17 cellular contexts compared by ENCODE assay signal in the genomic region with DNA sequence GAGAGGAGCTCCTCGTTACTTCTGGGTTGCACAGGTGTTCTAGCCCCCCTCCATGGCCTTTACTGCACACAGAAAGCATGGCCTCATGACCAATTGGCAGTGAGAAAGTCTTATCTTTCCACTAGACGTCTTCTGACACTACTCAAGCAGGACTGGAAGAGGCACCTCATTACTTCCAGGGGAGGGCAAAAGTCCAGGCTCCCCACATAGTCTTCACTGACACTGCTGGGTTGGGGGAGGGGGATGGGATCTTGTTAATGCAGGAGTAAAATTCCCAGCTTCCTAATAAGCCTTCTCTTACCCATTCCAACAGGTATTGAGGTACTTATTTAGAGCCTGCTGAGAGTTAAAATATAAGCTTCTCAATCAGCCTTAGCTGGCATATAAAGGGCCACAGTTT. TPM values are rescaled to one million over a fixed set of nuclear protein-coding genes. Genes with fewer than 3 reads are reported as not detected.
A peak's percentile ranks its signal among the peaks of the same experiment; 100 is the strongest.
DNase-seq lines count a peak whose midpoint lies in the region; ATAC-seq, FAIRE-seq and TF ChIP-seq lines count a peak whose summit lies in the region.
"Had no signal": no experiment of that assay in that cellular context is flagged by ENCODE, and none has a peak within 500 bp of the region (broad histone marks: within the 10 kb centered on the region; RNA-seq: fewer than 3 reads in every experiment).

No MANE protein-coding gene starts in this region.

- H4K20me1 ChIP-seq in GM23338 (replicated peaks; ENCODE audit: insufficient read depth) (no peaks in the 10 kb centered on the region), hepatocyte (ENCODE audit: insufficient read depth, poor library complexity, severe bottlenecking) (no peaks in the 10 kb centered on the region)
- H4K20me1 ChIP-seq: BLaER1 treated with 17β-estradiol and CSF1 and Interleukin-3, amounts not matched to agents 10 nM and 100 nM had no signal

- no peak overlapping the region for H3K4me2 ChIP-seq in GM23338
- no peak overlapping the region for H3K4me2 ChIP-seq in hepatocyte
- H3K4me2 ChIP-seq: BLaER1 treated with 17β-estradiol and CSF1 and Interleukin-3, amounts not matched to agents 10 nM and 100 nM had no signal

- H2AFZ ChIP-seq in GM23338 (no peak overlapping the region), hepatocyte (no peak overlapping the region)

- no peaks in the 10 kb centered on the region for H3K4me1 ChIP-seq in CD4-positive, CD25-positive, alpha-beta regulatory T cell (ENCODE audit: control insufficient read depth, insufficient read depth, low read length, poor library complexity, severe bottlenecking)
- no peaks in the 10 kb centered on the region for H3K4me1 ChIP-seq in GM23338 (ENCODE audit: insufficient read depth)
- H3K4me1 ChIP-seq in hepatocyte (ENCODE audit: insufficient read depth): peaks cover 5% of the 10 kb centered on the region
- H3K4me1 ChIP-seq in small intestine (ENCODE audit: control insufficient read depth in 2 of 2, insufficient read depth in 1 of 2, low read depth in 1 of 2, low read length in 1 of 2): no peaks in the 10 kb centered on the region
- H3K4me1 ChIP-seq: BLaER1 treated with 17β-estradiol and CSF1 and Interleukin-3, amounts not matched to agents 10 nM and 100 nM had no signal

- no peak for ATAC-seq in CD4-positive, CD25-positive, alpha-beta regulatory T cell (ENCODE audit: low read depth in 2 of 2)
- ATAC-seq in GM23338 (no peak), HG02870 (IDR thresholded peaks at IDR 0.05; ENCODE audit: unreplicated experiment) (no peak), GM19023 (IDR thresholded peaks at IDR 0.05; ENCODE audit: unreplicated experiment) (no peak)

- H3K79me2 ChIP-seq in GM23338 (replicated peaks; ENCODE audit: insufficient read depth) (no peaks in the 10 kb centered on the region), hepatocyte (no peaks in the 10 kb centered on the region)

- peaks cover 0 to 1% (median 0%) of the 10 kb centered on the region in 7 donors for H3K9me3 Mint-ChIP-seq in CD4-positive, CD25-positive, alpha-beta regulatory T cell
- H3K9me3 Mint-ChIP-seq in GM23338: no peaks in the 10 kb centered on the region; the same call in 2 of the 3 replicates
- H3K9me3 Mint-ChIP-seq: CD4-positive, alpha-beta T cell had no signal

- FAIRE-seq in small intestine (lab: Jason Lieb, UNC): no peak
- FAIRE-seq: D721Med had no signal

- H3K27me3 Mint-ChIP-seq in CD4-positive, CD25-positive, alpha-beta regulatory T cell: no peaks in the 10 kb centered on the region
- peaks cover 3% of the 10 kb centered on the region for H3K27me3 Mint-ChIP-seq in GM23338 (ENCODE audit: insufficient read depth, low read depth, poor library complexity)
- H3K27me3 Mint-ChIP-seq: CD4-positive, alpha-beta T cell had no signal

- no peak overlapping the region for H3K27ac ChIP-seq in CD4-positive, CD25-positive, alpha-beta regulatory T cell (ENCODE audit: insufficient read depth, low read length, poor library complexity, severe bottlenecking)
- H3K27ac ChIP-seq in GM23338 (ENCODE audit: low read depth) (no peak overlapping the region), hepatocyte (peak overlapping the region; percentile 86), small intestine (ENCODE audit: low read depth in 1 of 2, low read length in 1 of 2) (no peak overlapping the region)
- H3K27ac ChIP-seq: BLaER1 treated with 17β-estradiol and CSF1 and Interleukin-3, amounts not matched to agents 10 nM and 100 nM had no signal

- peaks cover 56% of the 10 kb centered on the region for H3K36me3 ChIP-seq in CD4-positive, CD25-positive, alpha-beta regulatory T cell (ENCODE audit: control insufficient read depth, insufficient read depth, low read length)
- H3K36me3 ChIP-seq in GM23338 (ENCODE audit: insufficient read depth) (no peaks in the 10 kb centered on the region; the same call in 1 of the 2 replicates), hepatocyte (replicated peaks; ENCODE audit: insufficient read depth, low read depth) (no peaks in the 10 kb centered on the region), small intestine (ENCODE audit: control insufficient read depth in 2 of 2, insufficient read depth in 2 of 2, low read length in 2 of 2) (peaks cover 2 to 7% of the 10 kb centered on the region in 2 donors)

- no peaks in the 10 kb centered on the region for H3K9me3 ChIP-seq in CD4-positive, CD25-positive, alpha-beta regulatory T cell (ENCODE audit: control insufficient read depth in 2 of 2, low read length in 2 of 2)
- no peaks in the 10 kb centered on the region for H3K9me3 ChIP-seq in hepatocyte (ENCODE audit: low read depth)
- H3K9me3 ChIP-seq in small intestine (ENCODE audit: control insufficient read depth, low read depth): no peaks in the 10 kb centered on the region
- H3K9me3 ChIP-seq: BLaER1 treated with 17β-estradiol and CSF1 and Interleukin-3, amounts not matched to agents 10 nM and 100 nM had no signal

- no peaks in the 10 kb centered on the region for H3F3A ChIP-seq in GM23338 (replicated peaks; ENCODE audit: low read depth)

- WGBS in hepatocyte (ENCODE audit: low lambda C conversion rate, missing lambda C conversion rate): 63% methylated on average over 2 of the region's 2 CpGs
- WGBS in small intestine, 3 donors: 23 to 62% (median 48%) methylated on average over 2 of the region's 2 CpGs

- no peak for TF ChIP-seq CTCF in GM23338 (conservative IDR thresholded peaks at IDR 0.05; ENCODE audit: low read depth in 2 of 2)
- no peak for TF ChIP-seq CTCF in hepatocyte (IDR thresholded peaks at IDR 0.05; ENCODE audit: poor library complexity)

- DNase-seq in CD4-positive, CD25-positive, alpha-beta regulatory T cell: no peak
- DNase-seq in GM23338 (ENCODE audit: low spot score) (peak; percentile 19), hepatocyte (ENCODE audit: low spot score) (peak; percentile 65), small intestine (peak; percentile 40), DMS53 (lab: John Stamatoyannopoulos, UW) (no peak)
- DNase-seq: ACHN; CD4-positive, alpha-beta T cell; DMS153; DND-41; GDM1; H7; IMR-90; KBM-7 had no signal

- H3K27me3 ChIP-seq in CD4-positive, CD25-positive, alpha-beta regulatory T cell (ENCODE audit: control insufficient read depth, insufficient read depth, low read length): no peaks in the 10 kb centered on the region
- no peaks in the 10 kb centered on the region for H3K27me3 ChIP-seq in GM23338 (ENCODE audit: insufficient read depth)
- no peaks in the 10 kb centered on the region for H3K27me3 ChIP-seq in hepatocyte
- no peaks in the 10 kb centered on the region for H3K27me3 ChIP-seq in small intestine (ENCODE audit: control insufficient read depth in 2 of 2, insufficient read depth in 2 of 2, low read length in 2 of 2)
- H3K27me3 ChIP-seq: BLaER1 treated with 17β-estradiol and CSF1 and Interleukin-3, amounts not matched to agents 10 nM and 100 nM had no signal

- H3K4me1 Mint-ChIP-seq in CD4-positive, CD25-positive, alpha-beta regulatory T cell: peaks cover 0 to 3% (median 0%) of the 10 kb centered on the region in 4 donors
- H3K4me1 Mint-ChIP-seq in GM23338: peaks cover 7% of the 10 kb centered on the region

- peaks cover 69% of the 10 kb centered on the region for H3K36me3 Mint-ChIP-seq in CD4-positive, CD25-positive, alpha-beta regulatory T cell
- no peaks in the 10 kb centered on the region for H3K36me3 Mint-ChIP-seq in GM23338 (ENCODE audit: low read depth)

- no peak overlapping the region for H3K4me3 ChIP-seq in CD4-positive, CD25-positive, alpha-beta regulatory T cell (ENCODE audit: low read depth, low read length)
- no peak overlapping the region for H3K4me3 ChIP-seq in GM23338
- no peak overlapping the region for H3K4me3 ChIP-seq in hepatocyte
- no peak overlapping the region for H3K4me3 ChIP-seq in small intestine (ENCODE audit: low read depth in 1 of 2, low read length in 2 of 2)
- H3K4me3 ChIP-seq: BLaER1 treated with 17β-estradiol and CSF1 and Interleukin-3, amounts not matched to agents 10 nM and 100 nM had no signal

- no peaks in the 10 kb centered on the region for H3K9me2 ChIP-seq in GM23338 (ENCODE audit: insufficient read depth)
- no peaks in the 10 kb centered on the region for H3K9me2 ChIP-seq in hepatocyte (replicated peaks; ENCODE audit: insufficient read depth)

- no peak overlapping the region for H3K4me3 Mint-ChIP-seq in CD4-positive, CD25-positive, alpha-beta regulatory T cell
- no peak overlapping the region for H3K4me3 Mint-ChIP-seq in GM23338
- H3K4me3 Mint-ChIP-seq: CD4-positive, alpha-beta T cell had no signal

- peak overlapping the region; percentile 11 to 47 (median 27) for H3K27ac Mint-ChIP-seq in CD4-positive, CD25-positive, alpha-beta regulatory T cell
- no peak overlapping the region for H3K27ac Mint-ChIP-seq in GM23338
- H3K27ac Mint-ChIP-seq: CD4-positive, alpha-beta T cell had no signal

RNA-seq across cellular contexts. Expression of a gene that starts 27.7 kb away (rescaled TPM):
- 85.4 TPM for total RNA-seq in CD4-positive, CD25-positive, alpha-beta regulatory T cell
- polyA plus RNA-seq in CD4-positive, CD25-positive, alpha-beta regulatory T cell: 10 to 100 TPM; 30.9 to 49.5 (median 39.4) TPM
- total RNA-seq in GM23338 (2014; rRNA removed; shearing (Covaris generic)): 33.9 and 36.6 TPM in 2 replicates
- polyA plus RNA-seq in GM23338 (2016; fragmentation: Nextera tagmentation; extraction: Ambion mirVana) (26.2 and 28.7 TPM in 2 replicates), hepatocyte (49.6 and 55.7 TPM in 2 replicates), small intestine (10 to 100 TPM; 19.0 to 38.2 (median 24.9) TPM)
- total RNA-seq in hepatocyte: 41.9 and 46.6 TPM in 2 replicates

RNA-seq across cellular contexts. Expression of a gene that starts 44.4 kb away (rescaled TPM):
- 15.9 TPM for total RNA-seq in CD4-positive, CD25-positive, alpha-beta regulatory T cell
- 10 to 100 TPM in 1 of 4 donors, 1 to 10 TPM in 3; 6.5 to 10.1 (median 8.1) TPM for polyA plus RNA-seq in CD4-positive, CD25-positive, alpha-beta regulatory T cell
- 15.4 and 16.5 TPM in 2 replicates for total RNA-seq in GM23338 (2014; rRNA removed; shearing (Covaris generic))
- polyA plus RNA-seq in GM23338 (2016; fragmentation: Nextera tagmentation; extraction: Ambion mirVana) (12.7 and 13.0 TPM in 2 replicates), hepatocyte (9.7 and 10.6 TPM in 2 replicates), small intestine (1 to 10 TPM; 4.2 to 5.7 (median 4.5) TPM)
- total RNA-seq in hepatocyte: 12.8 and 28.5 TPM in 2 replicates

Comparison
In these comparisons a context has a peak if more than half of its experiments do, and no peak if none do; other contexts are left out.
1. DNase-seq: peak in GM23338 (single experiment), hepatocyte (single experiment) and small intestine (single experiment); none in CD4-positive, CD25-positive, alpha-beta regulatory T cell (0 of 3) and DMS53 (single experiment).